In genomic region chr1:172446547-172446946, GRCh38 we compare ENCODE assay signal across 29 cellular contexts. TPM values are rescaled to one million over a fixed set of nuclear protein-coding genes. Genes with fewer than 3 reads are reported as not detected.
DNase-seq lines count a peak whose midpoint lies in the region; ATAC-seq and TF ChIP-seq lines count a peak whose summit lies in the region.
"Had no signal": no experiment of that assay in that cellular context is flagged by ENCODE, and none has a peak within 500 bp of the region (broad histone marks: within the 10 kb centered on the region; RNA-seq: fewer than 3 reads in every experiment).

No MANE protein-coding gene starts in this region.

- H3K4me3 ChIP-seq in skeletal muscle tissue (ENCODE audit: low read length in 3 of 3) (no peak overlapping the region), vagina (no peak overlapping the region)
- H3K4me3 ChIP-seq: BLaER1, GM12878, SJSA1 had no signal

- peaks cover 3 to 7% (median 3%) of the 10 kb centered on the region in 3 donors for H3K36me3 ChIP-seq in skeletal muscle tissue (ENCODE audit: control insufficient read depth in 3 of 3, insufficient read depth in 3 of 3, low read length in 3 of 3)
- no peaks in the 10 kb centered on the region for H3K36me3 ChIP-seq in vagina

- no peak for ATAC-seq in CD4-positive, alpha-beta T cell (ENCODE audit: poor library complexity)
- no peak for ATAC-seq in activated T-helper 17 cell treated with anti-CD3 and anti-CD28 coated beads, Interleukin-2, amount 50 U/mL, for 72 hours (replicated peaks)
- ATAC-seq in HG02938 (IDR thresholded peaks at IDR 0.05; ENCODE audit: unreplicated experiment) = no peak
- ATAC-seq: GM12878, HCT116, HepG2 had no signal

- no peak overlapping the region for H3K27ac ChIP-seq in CD4-positive, alpha-beta T cell (ENCODE audit: low read depth, low read length)
- H3K27ac ChIP-seq in skeletal muscle tissue (ENCODE audit: low read depth, low read length) (peak overlapping the region; percentile 63), vagina (no peak overlapping the region)
- H3K27ac ChIP-seq: BLaER1, SJSA1 had no signal

- H3K9me3 Mint-ChIP-seq in CD4-positive, alpha-beta T cell = no peaks in the 10 kb centered on the region
- H3K9me3 Mint-ChIP-seq in activated T-helper 17 cell treated with anti-CD3 and anti-CD28 coated beads, Interleukin-2, amount 50 U/mL, for 72 hours = no peaks in the 10 kb centered on the region
- H3K9me3 Mint-ChIP-seq: CD4-positive, alpha-beta memory T cell had no signal

- no peak for TF ChIP-seq POLR2A in vagina (IDR thresholded peaks at IDR 0.05)

- no peak for TF ChIP-seq CTCF in CD4-positive, alpha-beta T cell (IDR thresholded peaks at IDR 0.05)
- TF ChIP-seq CTCF in GM20000 (IDR thresholded peaks at IDR 0.05; ENCODE audit: extremely low read depth, missing control alignments) = no peak
- TF ChIP-seq CTCF in vagina (IDR thresholded peaks at IDR 0.05) = no peak

- CTCF ChIA-PET in CD4-positive, alpha-beta T cell (lab: Charles Lee) = no interaction called here

- no peaks in the 10 kb centered on the region for H3K27me3 ChIP-seq in CD4-positive, alpha-beta T cell (ENCODE audit: control insufficient read depth, insufficient read depth, low read length)
- no peaks in the 10 kb centered on the region for H3K27me3 ChIP-seq in skeletal muscle tissue (ENCODE audit: control insufficient read depth in 3 of 3, insufficient read depth in 3 of 3, low read length in 3 of 3)
- no peaks in the 10 kb centered on the region for H3K27me3 ChIP-seq in vagina
- H3K27me3 ChIP-seq: BLaER1, SJSA1 had no signal

- H3K9ac ChIP-seq in skeletal muscle tissue (ENCODE audit: low read depth in 1 of 3, low read length in 3 of 3) = peak overlapping the region in 2 of 3 donors; percentile 30 to 47
- H3K9ac ChIP-seq: BLaER1 had no signal

- H3K27ac Mint-ChIP-seq in CD4-positive, alpha-beta T cell = no peak overlapping the region
- peak overlapping the region; percentile 53 for H3K27ac Mint-ChIP-seq in activated T-helper 17 cell treated with anti-CD3 and anti-CD28 coated beads, Interleukin-2, amount 50 U/mL, for 72 hours

- H3K4me3 Mint-ChIP-seq in CD4-positive, alpha-beta T cell = peak overlapping the region; percentile 62
- no peak overlapping the region for H3K4me3 Mint-ChIP-seq in activated T-helper 17 cell treated with anti-CD3 and anti-CD28 coated beads, Interleukin-2, amount 50 U/mL, for 72 hours
- H3K4me3 Mint-ChIP-seq: CD4-positive, alpha-beta memory T cell had no signal

- H3K4me1 Mint-ChIP-seq in CD4-positive, alpha-beta T cell (ENCODE audit: low read depth) = peaks cover 43% of the 10 kb centered on the region
- H3K4me1 Mint-ChIP-seq in activated T-helper 17 cell treated with anti-CD3 and anti-CD28 coated beads, Interleukin-2, amount 50 U/mL, for 72 hours = peaks cover 30% of the 10 kb centered on the region

- H3K9me3 ChIP-seq in CD4-positive, alpha-beta T cell (ENCODE audit: control insufficient read depth, low read length) = no peaks in the 10 kb centered on the region
- H3K9me3 ChIP-seq in skeletal muscle tissue (ENCODE audit: control insufficient read depth in 3 of 3, low read length in 3 of 3) (no peaks in the 10 kb centered on the region), vagina (no peaks in the 10 kb centered on the region)
- H3K9me3 ChIP-seq: BLaER1, SJSA1 had no signal

- H3K4me1 ChIP-seq in skeletal muscle tissue (ENCODE audit: control insufficient read depth in 3 of 3, insufficient read depth in 3 of 3, low read length in 3 of 3) = peaks cover 29 to 43% (median 33%) of the 10 kb centered on the region in 3 donors
- H3K4me1 ChIP-seq in vagina = peaks cover 21% of the 10 kb centered on the region

- intact Hi-C loops in CD4-positive, alpha-beta T cell (cut with DNase I, micrococcal nuclease) = no loop called here
- intact Hi-C loops in vagina (cut with DNase I) = loop anchor here (10.0 kb wide), 1 partner anchor 442 kb away; no protein-coding TSS in a partner anchor

- POLR2A ChIA-PET in CD4-positive, alpha-beta T cell (lab: Charles Lee) = interaction anchor here (1.1 kb wide), 1 partner anchor 86 kb away, joined by 3 read pairs; no protein-coding TSS in a partner anchor

- no peak for DNase-seq in CD4-positive, alpha-beta T cell
- DNase-seq in myocyte (ENCODE audit: low read depth) (peak; percentile 60), GM20000 (ENCODE audit: low spot score) (no peak), vagina (ENCODE audit: extremely low spot score in 2 of 2) (no peak)
- DNase-seq: CD4-positive, alpha-beta memory T cell; DMS 273 treated with DMSO at 0.1 percent for 48 hours; DMS79; EL; GDM1; Karpas-422; NCI-H1105; NCI-H1436 treated with DMSO at 0.1 percent for 48 hours; NCI-H1930; NCI-H2107; NCI-H524 treated with DMSO at 0.1 percent for 48 hours; NCI-H774; Right ventricle myocardium superior; RPMI8226 had no signal

- peaks cover 21% of the 10 kb centered on the region for H3K36me3 Mint-ChIP-seq in CD4-positive, alpha-beta T cell (ENCODE audit: low read depth)
- H3K36me3 Mint-ChIP-seq in activated T-helper 17 cell treated with anti-CD3 and anti-CD28 coated beads, Interleukin-2, amount 50 U/mL, for 72 hours (ENCODE audit: low read depth) = peaks cover 11% of the 10 kb centered on the region

- no peaks in the 10 kb centered on the region for H3K27me3 Mint-ChIP-seq in CD4-positive, alpha-beta T cell
- no peaks in the 10 kb centered on the region for H3K27me3 Mint-ChIP-seq in activated T-helper 17 cell treated with anti-CD3 and anti-CD28 coated beads, Interleukin-2, amount 50 U/mL, for 72 hours
- H3K27me3 Mint-ChIP-seq: CD4-positive, alpha-beta memory T cell had no signal

RNA-seq across cellular contexts. Expression of gene PIGC, which starts 2.7 kb away (rescaled TPM):
- 10 to 100 TPM; 23.7 to 27.1 TPM for total RNA-seq in CD4-positive, alpha-beta T cell
- 10 to 100 TPM; 11.3 to 13.3 TPM for total RNA-seq in activated T-helper 17 cell treated with anti-CD3 and anti-CD28 coated beads, Interleukin-2, amount 50 U/mL, for 72 hours
- 21.3 and 25.7 TPM in 2 replicates for total RNA-seq in myocyte
- 17.4 TPM for polyA plus RNA-seq in myocyte (2012)
- 25.6 TPM for total RNA-seq in skeletal muscle tissue
- total RNA-seq in vagina = 14.5 TPM

RNA-seq across cellular contexts. Expression of gene C1orf105, which starts 26.1 kb away (rescaled TPM):
- not detected for total RNA-seq in CD4-positive, alpha-beta T cell
- total RNA-seq in activated T-helper 17 cell treated with anti-CD3 and anti-CD28 coated beads, Interleukin-2, amount 50 U/mL, for 72 hours = under 1 TPM in 1 of 2 donors, not detected in 1; 0.37 TPM
- 133 and 144 TPM in 2 replicates for total RNA-seq in myocyte
- 35.5 TPM for polyA plus RNA-seq in myocyte (2012)
- 44.4 TPM for total RNA-seq in skeletal muscle tissue
- total RNA-seq in vagina = not detected
- total RNA-seq: CD4-positive, alpha-beta memory T cell; GM12878; H4; HT1080; SJSA1 had no signal
- polyA plus RNA-seq: AG04450; CD4-positive, alpha-beta memory T cell; GM12878 had no signal

Comparison
In these comparisons a context has a peak if more than half of its experiments do, and no peak if none do; other contexts are left out.
1. RNA of gene C1orf105, which starts 26.1 kb away (total RNA-seq): 133 to 144 TPM in myocyte and 44.4 TPM in skeletal muscle tissue (single experiment); 0.37 TPM in activated T-helper 17 cell treated with anti-CD3 and anti-CD28 coated beads, Interleukin-2, amount 50 U/mL, for 72 hours, not detected in CD4-positive, alpha-beta T cell and not detected in vagina (single experiment); every median in the first group is over 10 times any median in the second.